1 cellular context compared by ENCODE assay signal in genomic region chr11:118911880-118912741, GRCh38.
A peak's percentile ranks its signal among the peaks of the same experiment; 100 is the strongest.
TF ChIP-seq lines count a peak whose summit lies in the region.

No MANE protein-coding gene starts in this region.

TF ChIP-seq in HepG2, 621 proteins besides CTCF, POLR2A, EP300 and RAD21 (continued from another document and continues in another):
- TF ChIP-seq, protein P1, sequence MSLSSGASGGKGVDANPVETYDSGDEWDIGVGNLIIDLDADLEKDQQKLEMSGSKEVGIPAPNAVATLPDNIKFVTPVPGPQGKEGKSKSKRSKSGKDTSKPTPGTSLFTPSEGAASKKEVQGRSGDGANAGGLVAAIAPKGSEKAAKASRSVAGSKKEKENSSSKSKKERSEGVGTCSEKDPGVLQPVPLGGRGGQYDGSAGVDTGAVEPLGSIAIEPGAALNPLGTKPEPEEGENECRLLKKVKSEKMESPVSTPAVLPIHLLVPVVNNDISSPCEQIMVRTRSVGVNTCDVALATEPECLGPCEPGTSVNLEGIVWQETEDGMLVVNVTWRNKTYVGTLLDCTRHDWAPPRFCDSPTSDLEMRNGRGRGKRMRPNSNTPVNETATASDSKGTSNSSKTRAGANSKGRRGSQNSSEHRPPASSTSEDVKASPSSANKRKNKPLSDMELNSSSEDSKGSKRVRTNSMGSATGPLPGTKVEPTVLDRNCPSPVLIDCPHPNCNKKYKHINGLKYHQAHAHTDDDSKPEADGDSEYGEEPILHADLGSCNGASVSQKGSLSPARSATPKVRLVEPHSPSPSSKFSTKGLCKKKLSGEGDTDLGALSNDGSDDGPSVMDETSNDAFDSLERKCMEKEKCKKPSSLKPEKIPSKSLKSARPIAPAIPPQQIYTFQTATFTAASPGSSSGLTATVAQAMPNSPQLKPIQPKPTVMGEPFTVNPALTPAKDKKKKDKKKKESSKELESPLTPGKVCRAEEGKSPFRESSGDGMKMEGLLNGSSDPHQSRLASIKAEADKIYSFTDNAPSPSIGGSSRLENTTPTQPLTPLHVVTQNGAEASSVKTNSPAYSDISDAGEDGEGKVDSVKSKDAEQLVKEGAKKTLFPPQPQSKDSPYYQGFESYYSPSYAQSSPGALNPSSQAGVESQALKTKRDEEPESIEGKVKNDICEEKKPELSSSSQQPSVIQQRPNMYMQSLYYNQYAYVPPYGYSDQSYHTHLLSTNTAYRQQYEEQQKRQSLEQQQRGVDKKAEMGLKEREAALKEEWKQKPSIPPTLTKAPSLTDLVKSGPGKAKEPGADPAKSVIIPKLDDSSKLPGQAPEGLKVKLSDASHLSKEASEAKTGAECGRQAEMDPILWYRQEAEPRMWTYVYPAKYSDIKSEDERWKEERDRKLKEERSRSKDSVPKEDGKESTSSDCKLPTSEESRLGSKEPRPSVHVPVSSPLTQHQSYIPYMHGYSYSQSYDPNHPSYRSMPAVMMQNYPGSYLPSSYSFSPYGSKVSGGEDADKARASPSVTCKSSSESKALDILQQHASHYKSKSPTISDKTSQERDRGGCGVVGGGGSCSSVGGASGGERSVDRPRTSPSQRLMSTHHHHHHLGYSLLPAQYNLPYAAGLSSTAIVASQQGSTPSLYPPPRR (CRISPR knock-in tag; IDR thresholded peaks at IDR 0.05; ENCODE audit: borderline replicate concordance), result no peak; the same call in 1 of the 2 replicates
- TF ChIP-seq ZNF703 (CRISPR knock-in tag; IDR thresholded peaks at IDR 0.05; ENCODE audit: borderline replicate concordance), result no peak
- TF ChIP-seq ZBTB49 (CRISPR knock-in tag; IDR thresholded peaks at IDR 0.05; ENCODE audit: borderline replicate concordance), result no peak
- no peak for TF ChIP-seq MTF1 (CRISPR knock-in tag; IDR thresholded peaks at IDR 0.05)
- TF ChIP-seq, protein P2, sequence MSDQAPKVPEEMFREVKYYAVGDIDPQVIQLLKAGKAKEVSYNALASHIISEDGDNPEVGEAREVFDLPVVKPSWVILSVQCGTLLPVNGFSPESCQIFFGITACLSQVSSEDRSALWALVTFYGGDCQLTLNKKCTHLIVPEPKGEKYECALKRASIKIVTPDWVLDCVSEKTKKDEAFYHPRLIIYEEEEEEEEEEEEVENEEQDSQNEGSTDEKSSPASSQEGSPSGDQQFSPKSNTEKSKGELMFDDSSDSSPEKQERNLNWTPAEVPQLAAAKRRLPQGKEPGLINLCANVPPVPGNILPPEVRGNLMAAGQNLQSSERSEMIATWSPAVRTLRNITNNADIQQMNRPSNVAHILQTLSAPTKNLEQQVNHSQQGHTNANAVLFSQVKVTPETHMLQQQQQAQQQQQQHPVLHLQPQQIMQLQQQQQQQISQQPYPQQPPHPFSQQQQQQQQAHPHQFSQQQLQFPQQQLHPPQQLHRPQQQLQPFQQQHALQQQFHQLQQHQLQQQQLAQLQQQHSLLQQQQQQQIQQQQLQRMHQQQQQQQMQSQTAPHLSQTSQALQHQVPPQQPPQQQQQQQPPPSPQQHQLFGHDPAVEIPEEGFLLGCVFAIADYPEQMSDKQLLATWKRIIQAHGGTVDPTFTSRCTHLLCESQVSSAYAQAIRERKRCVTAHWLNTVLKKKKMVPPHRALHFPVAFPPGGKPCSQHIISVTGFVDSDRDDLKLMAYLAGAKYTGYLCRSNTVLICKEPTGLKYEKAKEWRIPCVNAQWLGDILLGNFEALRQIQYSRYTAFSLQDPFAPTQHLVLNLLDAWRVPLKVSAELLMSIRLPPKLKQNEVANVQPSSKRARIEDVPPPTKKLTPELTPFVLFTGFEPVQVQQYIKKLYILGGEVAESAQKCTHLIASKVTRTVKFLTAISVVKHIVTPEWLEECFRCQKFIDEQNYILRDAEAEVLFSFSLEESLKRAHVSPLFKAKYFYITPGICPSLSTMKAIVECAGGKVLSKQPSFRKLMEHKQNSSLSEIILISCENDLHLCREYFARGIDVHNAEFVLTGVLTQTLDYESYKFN (CRISPR knock-in tag; conservative IDR thresholded peaks at IDR 0.05), result peak; percentile 49; the same call in 1 of the 2 replicates
- 0 out of 2 replicates have a peak, but pooled peaks have one; percentile 27 for TF ChIP-seq HOXA3 (CRISPR knock-in tag; IDR thresholded peaks at IDR 0.05)
- TF ChIP-seq, protein P3, sequence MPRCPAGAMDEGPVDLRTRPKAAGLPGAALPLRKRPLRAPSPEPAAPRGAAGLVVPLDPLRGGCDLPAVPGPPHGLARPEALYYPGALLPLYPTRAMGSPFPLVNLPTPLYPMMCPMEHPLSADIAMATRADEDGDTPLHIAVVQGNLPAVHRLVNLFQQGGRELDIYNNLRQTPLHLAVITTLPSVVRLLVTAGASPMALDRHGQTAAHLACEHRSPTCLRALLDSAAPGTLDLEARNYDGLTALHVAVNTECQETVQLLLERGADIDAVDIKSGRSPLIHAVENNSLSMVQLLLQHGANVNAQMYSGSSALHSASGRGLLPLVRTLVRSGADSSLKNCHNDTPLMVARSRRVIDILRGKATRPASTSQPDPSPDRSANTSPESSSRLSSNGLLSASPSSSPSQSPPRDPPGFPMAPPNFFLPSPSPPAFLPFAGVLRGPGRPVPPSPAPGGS (CRISPR knock-in tag; IDR thresholded peaks at IDR 0.05), result no peak
- TF ChIP-seq POLR2G (IDR thresholded peaks at IDR 0.05; ENCODE audit: low read depth, low read length), result peak; percentile 53; the same call in 1 of the 2 replicates
- no peak for TF ChIP-seq LRRFIP1 (CRISPR knock-in tag; conservative IDR thresholded peaks at IDR 0.05)
- no peak for TF ChIP-seq CCAR2 (optimal IDR thresholded peaks at IDR 0.05; ENCODE audit: low read depth, low read length)
- no peak for TF ChIP-seq CEBPB (IDR thresholded peaks at IDR 0.05; ENCODE audit: borderline replicate concordance, low read depth, low read length)
- TF ChIP-seq ZNF326 (CRISPR knock-in tag; IDR thresholded peaks at IDR 0.05; ENCODE audit: borderline replicate concordance), result no peak
- TF ChIP-seq TBX2 (CRISPR knock-in tag; IDR thresholded peaks at IDR 0.05; ENCODE audit: borderline replicate concordance), result peak; percentile 23; the same call in 1 of the 2 replicates
- TF ChIP-seq, protein P4, sequence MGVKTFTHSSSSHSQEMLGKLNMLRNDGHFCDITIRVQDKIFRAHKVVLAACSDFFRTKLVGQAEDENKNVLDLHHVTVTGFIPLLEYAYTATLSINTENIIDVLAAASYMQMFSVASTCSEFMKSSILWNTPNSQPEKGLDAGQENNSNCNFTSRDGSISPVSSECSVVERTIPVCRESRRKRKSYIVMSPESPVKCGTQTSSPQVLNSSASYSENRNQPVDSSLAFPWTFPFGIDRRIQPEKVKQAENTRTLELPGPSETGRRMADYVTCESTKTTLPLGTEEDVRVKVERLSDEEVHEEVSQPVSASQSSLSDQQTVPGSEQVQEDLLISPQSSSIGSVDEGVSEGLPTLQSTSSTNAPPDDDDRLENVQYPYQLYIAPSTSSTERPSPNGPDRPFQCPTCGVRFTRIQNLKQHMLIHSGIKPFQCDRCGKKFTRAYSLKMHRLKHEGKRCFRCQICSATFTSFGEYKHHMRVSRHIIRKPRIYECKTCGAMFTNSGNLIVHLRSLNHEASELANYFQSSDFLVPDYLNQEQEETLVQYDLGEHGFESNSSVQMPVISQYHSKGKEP (CRISPR knock-in tag; IDR thresholded peaks at IDR 0.05), result no peak
- TF ChIP-seq, protein P5, sequence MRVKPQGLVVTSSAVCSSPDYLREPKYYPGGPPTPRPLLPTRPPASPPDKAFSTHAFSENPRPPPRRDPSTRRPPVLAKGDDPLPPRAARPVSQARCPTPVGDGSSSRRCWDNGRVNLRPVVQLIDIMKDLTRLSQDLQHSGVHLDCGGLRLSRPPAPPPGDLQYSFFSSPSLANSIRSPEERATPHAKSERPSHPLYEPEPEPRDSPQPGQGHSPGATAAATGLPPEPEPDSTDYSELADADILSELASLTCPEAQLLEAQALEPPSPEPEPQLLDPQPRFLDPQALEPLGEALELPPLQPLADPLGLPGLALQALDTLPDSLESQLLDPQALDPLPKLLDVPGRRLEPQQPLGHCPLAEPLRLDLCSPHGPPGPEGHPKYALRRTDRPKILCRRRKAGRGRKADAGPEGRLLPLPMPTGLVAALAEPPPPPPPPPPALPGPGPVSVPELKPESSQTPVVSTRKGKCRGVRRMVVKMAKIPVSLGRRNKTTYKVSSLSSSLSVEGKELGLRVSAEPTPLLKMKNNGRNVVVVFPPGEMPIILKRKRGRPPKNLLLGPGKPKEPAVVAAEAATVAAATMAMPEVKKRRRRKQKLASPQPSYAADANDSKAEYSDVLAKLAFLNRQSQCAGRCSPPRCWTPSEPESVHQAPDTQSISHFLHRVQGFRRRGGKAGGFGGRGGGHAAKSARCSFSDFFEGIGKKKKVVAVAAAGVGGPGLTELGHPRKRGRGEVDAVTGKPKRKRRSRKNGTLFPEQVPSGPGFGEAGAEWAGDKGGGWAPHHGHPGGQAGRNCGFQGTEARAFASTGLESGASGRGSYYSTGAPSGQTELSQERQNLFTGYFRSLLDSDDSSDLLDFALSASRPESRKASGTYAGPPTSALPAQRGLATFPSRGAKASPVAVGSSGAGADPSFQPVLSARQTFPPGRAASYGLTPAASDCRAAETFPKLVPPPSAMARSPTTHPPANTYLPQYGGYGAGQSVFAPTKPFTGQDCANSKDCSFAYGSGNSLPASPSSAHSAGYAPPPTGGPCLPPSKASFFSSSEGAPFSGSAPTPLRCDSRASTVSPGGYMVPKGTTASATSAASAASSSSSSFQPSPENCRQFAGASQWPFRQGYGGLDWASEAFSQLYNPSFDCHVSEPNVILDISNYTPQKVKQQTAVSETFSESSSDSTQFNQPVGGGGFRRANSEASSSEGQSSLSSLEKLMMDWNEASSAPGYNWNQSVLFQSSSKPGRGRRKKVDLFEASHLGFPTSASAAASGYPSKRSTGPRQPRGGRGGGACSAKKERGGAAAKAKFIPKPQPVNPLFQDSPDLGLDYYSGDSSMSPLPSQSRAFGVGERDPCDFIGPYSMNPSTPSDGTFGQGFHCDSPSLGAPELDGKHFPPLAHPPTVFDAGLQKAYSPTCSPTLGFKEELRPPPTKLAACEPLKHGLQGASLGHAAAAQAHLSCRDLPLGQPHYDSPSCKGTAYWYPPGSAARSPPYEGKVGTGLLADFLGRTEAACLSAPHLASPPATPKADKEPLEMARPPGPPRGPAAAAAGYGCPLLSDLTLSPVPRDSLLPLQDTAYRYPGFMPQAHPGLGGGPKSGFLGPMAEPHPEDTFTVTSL (CRISPR knock-in tag; IDR thresholded peaks at IDR 0.05; ENCODE audit: borderline replicate concordance), result 0 out of 2 replicates have a peak, but pooled peaks have one; percentile 15
- TF ChIP-seq ATF3 (CRISPR knock-in tag; IDR thresholded peaks at IDR 0.05), result peak; percentile 76; the same call in 1 of the 2 replicates
- no peak for TF ChIP-seq ZMYM4 (CRISPR knock-in tag; IDR thresholded peaks at IDR 0.05)
- no peak; the same call in 1 of the 2 replicates for TF ChIP-seq ZSCAN29 (CRISPR knock-in tag; conservative IDR thresholded peaks at IDR 0.05)
- TF ChIP-seq ZNF101 (CRISPR knock-in tag; IDR thresholded peaks at IDR 0.05; ENCODE audit: borderline replicate concordance, low read depth), result no peak
- TF ChIP-seq POGZ (CRISPR knock-in tag; IDR thresholded peaks at IDR 0.05), result no peak
- TF ChIP-seq ZBTB20 (CRISPR knock-in tag; IDR thresholded peaks at IDR 0.05; ENCODE audit: borderline replicate concordance, low read depth), result no peak
- TF ChIP-seq FOSL2 (CRISPR knock-in tag; IDR thresholded peaks at IDR 0.05), result peak; percentile 86
- no peak for TF ChIP-seq ZNF234 (CRISPR knock-in tag; conservative IDR thresholded peaks at IDR 0.05)
- peak; percentile 23; the same call in 1 of the 2 replicates for TF ChIP-seq AKAP8 (CRISPR knock-in tag; IDR thresholded peaks at IDR 0.05)
- TF ChIP-seq ZNF589 (CRISPR knock-in tag; conservative IDR thresholded peaks at IDR 0.05), result 0 out of 2 replicates have a peak, but pooled peaks have one; percentile 7
- no peak for TF ChIP-seq MIXL1 (CRISPR knock-in tag; IDR thresholded peaks at IDR 0.05)
- TF ChIP-seq, protein P6, sequence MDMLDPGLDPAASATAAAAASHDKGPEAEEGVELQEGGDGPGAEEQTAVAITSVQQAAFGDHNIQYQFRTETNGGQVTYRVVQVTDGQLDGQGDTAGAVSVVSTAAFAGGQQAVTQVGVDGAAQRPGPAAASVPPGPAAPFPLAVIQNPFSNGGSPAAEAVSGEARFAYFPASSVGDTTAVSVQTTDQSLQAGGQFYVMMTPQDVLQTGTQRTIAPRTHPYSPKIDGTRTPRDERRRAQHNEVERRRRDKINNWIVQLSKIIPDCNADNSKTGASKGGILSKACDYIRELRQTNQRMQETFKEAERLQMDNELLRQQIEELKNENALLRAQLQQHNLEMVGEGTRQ (IDR thresholded peaks at IDR 0.05; ENCODE audit: low read depth, low read length), result no peak
- TF ChIP-seq, protein P6 (CRISPR knock-in tag; IDR thresholded peaks at IDR 0.05; ENCODE audit: borderline replicate concordance), result no peak
- no peak for TF ChIP-seq BRCA1 (CRISPR knock-in tag; IDR thresholded peaks at IDR 0.05)
